ENCODE assay signal across 19 cellular contexts in the genomic region with DNA sequence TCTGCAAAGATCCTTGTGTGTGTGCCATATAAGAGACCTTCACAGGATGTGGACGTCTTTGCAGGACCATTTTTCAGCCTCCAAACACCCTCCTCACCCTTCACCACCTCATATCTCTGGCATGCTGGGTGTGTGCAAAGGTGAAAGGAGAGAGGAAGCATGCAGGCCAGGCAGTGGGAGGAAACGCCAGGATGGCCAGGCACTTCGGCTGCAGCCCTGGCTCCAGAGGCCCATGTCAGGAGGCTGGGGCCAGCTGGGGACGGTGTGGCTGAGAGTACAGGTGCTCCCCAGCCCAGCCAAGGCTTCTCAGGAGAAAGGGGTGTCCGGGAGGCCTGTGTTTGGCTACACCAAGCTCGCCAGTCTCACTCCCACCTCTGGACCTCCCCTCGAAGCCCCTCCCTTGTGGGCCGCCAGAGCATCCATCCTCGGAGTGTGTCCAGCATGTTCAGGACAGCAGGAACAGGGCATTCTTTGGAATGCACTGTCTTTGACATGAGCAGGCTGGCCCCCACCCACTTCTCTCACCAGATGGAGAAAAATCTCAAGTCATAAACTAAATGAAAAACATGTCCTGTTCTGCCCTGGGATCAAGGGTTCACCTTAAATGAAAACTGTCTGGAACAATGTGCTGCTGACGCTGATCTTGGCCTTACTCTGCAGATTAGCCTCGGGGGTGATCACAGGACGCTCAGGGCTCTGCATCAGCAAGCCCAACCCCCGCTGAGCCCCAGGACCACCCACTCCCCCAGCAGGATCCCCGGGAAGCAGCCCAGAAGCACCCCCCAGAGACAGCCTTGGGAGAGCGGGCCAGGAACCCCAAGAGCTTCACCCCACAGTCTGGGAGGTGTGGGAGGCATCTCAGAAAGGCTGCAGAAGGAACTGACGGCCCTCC. TPM values are rescaled to one million over a fixed set of nuclear protein-coding genes. Genes with fewer than 3 reads are reported as not detected.
DNase-seq lines count a peak whose midpoint lies in the region; ATAC-seq, FAIRE-seq and TF ChIP-seq lines count a peak whose summit lies in the region.
"Had no signal": no experiment of that assay in that cellular context is flagged by ENCODE, and none has a peak within 500 bp of the region (broad histone marks: within the 10 kb centered on the region; RNA-seq: fewer than 3 reads in every experiment).

No MANE protein-coding gene starts in this region.

- peaks cover 4% of the 10 kb centered on the region; the same call in 1 of the 3 replicates for H3K36me3 Mint-ChIP-seq in GM23338 (ENCODE audit: low read depth)
- H3K36me3 Mint-ChIP-seq in endodermal cell (ENCODE audit: low read depth), result peaks cover 5% of the 10 kb centered on the region

- TF ChIP-seq CTCF in GM23338 (conservative IDR thresholded peaks at IDR 0.05; ENCODE audit: low read depth in 2 of 2) (no peak), bronchial epithelial cell (IDR thresholded peaks at IDR 0.05; ENCODE audit: insufficient read depth, low read length, severe bottlenecking) (no peak), suprapubic skin (IDR thresholded peaks at IDR 0.05) (no peak), endodermal cell (conservative IDR thresholded peaks at IDR 0.05) (no peak)

- no peak overlapping the region for H3K4me3 Mint-ChIP-seq in GM23338
- H3K4me3 Mint-ChIP-seq in endodermal cell, result no peak overlapping the region
- H3K4me3 Mint-ChIP-seq: activated CD4-positive, alpha-beta T cell treated with anti-CD3 and anti-CD28 coated beads, Interleukin-2, amount 10 ng/mL, durations not matched to agents 7 days and 5 days had no signal

- no peaks in the 10 kb centered on the region for H3K9me2 ChIP-seq in GM23338 (ENCODE audit: insufficient read depth)

- TF ChIP-seq POLR2A in suprapubic skin (IDR thresholded peaks at IDR 0.05), result no peak

- H3K27ac Mint-ChIP-seq in GM23338 (0 out of 2 replicates have a peak overlapping the region, but pooled peaks have one; percentile 30), endodermal cell (no peak overlapping the region)

- WGBS in suprapubic skin, result 63% methylated on average over 3 of the region's 16 CpGs
- 87 to 90% methylated on average over 10 to 16 of the region's 16 CpGs for WGBS in endodermal cell (ENCODE audit: insufficient coverage in 1 of 2, insufficient read length in 1 of 2), 2 experiments

- no peaks in the 10 kb centered on the region for H3F3A ChIP-seq in GM23338 (replicated peaks; ENCODE audit: low read depth)

- H3K9me3 Mint-ChIP-seq in GM23338 (no peaks in the 10 kb centered on the region), endodermal cell (no peaks in the 10 kb centered on the region)
- H3K9me3 Mint-ChIP-seq: activated CD4-positive, alpha-beta T cell treated with anti-CD3 and anti-CD28 coated beads, Interleukin-2, amount 10 ng/mL, durations not matched to agents 7 days and 5 days had no signal

- H3K27me3 ChIP-seq in GM23338 (ENCODE audit: insufficient read depth) (no peaks in the 10 kb centered on the region), bronchial epithelial cell (ENCODE audit: control insufficient read depth, insufficient read depth, low read length) (no peaks in the 10 kb centered on the region), suprapubic skin (no peaks in the 10 kb centered on the region), endodermal cell (ENCODE audit: control insufficient read depth, insufficient read depth, low read length, poor library complexity, severe bottlenecking) (no peaks in the 10 kb centered on the region)

- no peaks in the 10 kb centered on the region for H3K4me1 ChIP-seq in GM23338 (ENCODE audit: insufficient read depth)
- peaks cover 24% of the 10 kb centered on the region for H3K4me1 ChIP-seq in suprapubic skin
- no peaks in the 10 kb centered on the region for H3K4me1 ChIP-seq in endodermal cell (ENCODE audit: control insufficient read depth, insufficient read depth, low read length)

- H3K9ac ChIP-seq in endodermal cell (ENCODE audit: extremely low read depth, low read length, poor library complexity, severe bottlenecking), result no peak overlapping the region

- H3K27me3 Mint-ChIP-seq in GM23338 (ENCODE audit: insufficient read depth, low read depth, poor library complexity) (peaks cover 5% of the 10 kb centered on the region), endodermal cell (ENCODE audit: insufficient read depth) (no peaks in the 10 kb centered on the region)
- H3K27me3 Mint-ChIP-seq: activated CD4-positive, alpha-beta T cell treated with anti-CD3 and anti-CD28 coated beads, Interleukin-2, amount 10 ng/mL, durations not matched to agents 7 days and 5 days had no signal

- no peak for FAIRE-seq in bronchial epithelial cell (lab: Jason Lieb, UNC)
- FAIRE-seq: GM18507, GM19239, keratinocyte had no signal

- H3K79me2 ChIP-seq in GM23338 (replicated peaks; ENCODE audit: insufficient read depth), result no peaks in the 10 kb centered on the region

- no peak overlapping the region for H3K27ac ChIP-seq in GM23338 (ENCODE audit: low read depth)
- H3K27ac ChIP-seq in suprapubic skin, result peak overlapping the region; percentile 55
- H3K27ac ChIP-seq in endodermal cell (ENCODE audit: low read depth, low read length), result no peak overlapping the region

- DNase-seq in GM23338 (ENCODE audit: low spot score), result no peak
- peak; percentile 18 for DNase-seq in bronchial epithelial cell (ENCODE audit: low read depth)
- DNase-seq in kidney tubule cell (ENCODE audit: low spot score), result peak; percentile 74
- no peak for DNase-seq in suprapubic skin (ENCODE audit: low spot score in 2 of 2)
- no peak for DNase-seq in endodermal cell
- DNase-seq in NCI-H1105 treated with DMSO at 0.1 percent for 48 hours (lab: John Stamatoyannopoulos, UW), result no peak
- no peak for DNase-seq in DMS53 (lab: John Stamatoyannopoulos, UW)
- DNase-seq: activated CD4-positive, alpha-beta T cell treated with anti-CD3 and anti-CD28 coated beads, Interleukin-2, amount 10 ng/mL, durations not matched to agents 7 days and 5 days; activated naive CD4-positive, alpha-beta T cell treated with anti-CD3 and anti-CD28 coated beads, Interleukin-2, amount 50 U/mL, for 16 hours; activated T-cell treated with anti-CD3 and anti-CD28 coated beads for 4 hours; effector memory CD4-positive, alpha-beta T cell; head of caudate nucleus; NCI-H1694; NCI-H446 had no signal

- no peak overlapping the region for H3K4me3 ChIP-seq in GM23338
- H3K4me3 ChIP-seq in bronchial epithelial cell (ENCODE audit: low read depth, low read length), result no peak overlapping the region
- no peak overlapping the region for H3K4me3 ChIP-seq in suprapubic skin
- no peak overlapping the region for H3K4me3 ChIP-seq in endodermal cell (ENCODE audit: low read length)
- H3K4me3 ChIP-seq: smooth muscle cell had no signal

- H4K20me1 ChIP-seq in GM23338 (replicated peaks; ENCODE audit: insufficient read depth), result no peaks in the 10 kb centered on the region

- no peak overlapping the region for H2AFZ ChIP-seq in GM23338

- H3K36me3 ChIP-seq in GM23338 (ENCODE audit: insufficient read depth) (no peaks in the 10 kb centered on the region), bronchial epithelial cell (ENCODE audit: control insufficient read depth, insufficient read depth, low read length) (peaks cover 4% of the 10 kb centered on the region), suprapubic skin (peaks cover 5% of the 10 kb centered on the region), endodermal cell (ENCODE audit: control insufficient read depth, insufficient read depth, low read length) (no peaks in the 10 kb centered on the region)

- no peaks in the 10 kb centered on the region for H3K4me1 Mint-ChIP-seq in GM23338
- no peaks in the 10 kb centered on the region for H3K4me1 Mint-ChIP-seq in endodermal cell
- H3K4me1 Mint-ChIP-seq: activated CD4-positive, alpha-beta T cell treated with anti-CD3 and anti-CD28 coated beads, Interleukin-2, amount 10 ng/mL, durations not matched to agents 7 days and 5 days had no signal

- H3K9me3 ChIP-seq in suprapubic skin (no peaks in the 10 kb centered on the region), endodermal cell (ENCODE audit: control insufficient read depth, low read length) (no peaks in the 10 kb centered on the region)

- TF ChIP-seq EP300 in suprapubic skin (IDR thresholded peaks at IDR 0.05), result no peak

- ATAC-seq in GM23338 (no peak), GM21723 (IDR thresholded peaks at IDR 0.05; ENCODE audit: unreplicated experiment) (no peak)

- H3K4me2 ChIP-seq in GM23338, result no peak overlapping the region

TF ChIP-seq in GM23338, 12 proteins besides CTCF, POLR2A, EP300 and RAD21 (continues in another document):
- TF ChIP-seq STAT1 (IDR thresholded peaks at IDR 0.05; ENCODE audit: unreplicated experiment) (no peak), ZNF114 (CRISPR knock-in tag; IDR thresholded peaks at IDR 0.05) (no peak), POLR2AphosphoS5 (IDR thresholded peaks at IDR 0.05; ENCODE audit: low read depth) (no peak), NANOG (IDR thresholded peaks at IDR 0.05; ENCODE audit: borderline replicate concordance) (no peak)
- TF ChIP-seq, protein P1, sequence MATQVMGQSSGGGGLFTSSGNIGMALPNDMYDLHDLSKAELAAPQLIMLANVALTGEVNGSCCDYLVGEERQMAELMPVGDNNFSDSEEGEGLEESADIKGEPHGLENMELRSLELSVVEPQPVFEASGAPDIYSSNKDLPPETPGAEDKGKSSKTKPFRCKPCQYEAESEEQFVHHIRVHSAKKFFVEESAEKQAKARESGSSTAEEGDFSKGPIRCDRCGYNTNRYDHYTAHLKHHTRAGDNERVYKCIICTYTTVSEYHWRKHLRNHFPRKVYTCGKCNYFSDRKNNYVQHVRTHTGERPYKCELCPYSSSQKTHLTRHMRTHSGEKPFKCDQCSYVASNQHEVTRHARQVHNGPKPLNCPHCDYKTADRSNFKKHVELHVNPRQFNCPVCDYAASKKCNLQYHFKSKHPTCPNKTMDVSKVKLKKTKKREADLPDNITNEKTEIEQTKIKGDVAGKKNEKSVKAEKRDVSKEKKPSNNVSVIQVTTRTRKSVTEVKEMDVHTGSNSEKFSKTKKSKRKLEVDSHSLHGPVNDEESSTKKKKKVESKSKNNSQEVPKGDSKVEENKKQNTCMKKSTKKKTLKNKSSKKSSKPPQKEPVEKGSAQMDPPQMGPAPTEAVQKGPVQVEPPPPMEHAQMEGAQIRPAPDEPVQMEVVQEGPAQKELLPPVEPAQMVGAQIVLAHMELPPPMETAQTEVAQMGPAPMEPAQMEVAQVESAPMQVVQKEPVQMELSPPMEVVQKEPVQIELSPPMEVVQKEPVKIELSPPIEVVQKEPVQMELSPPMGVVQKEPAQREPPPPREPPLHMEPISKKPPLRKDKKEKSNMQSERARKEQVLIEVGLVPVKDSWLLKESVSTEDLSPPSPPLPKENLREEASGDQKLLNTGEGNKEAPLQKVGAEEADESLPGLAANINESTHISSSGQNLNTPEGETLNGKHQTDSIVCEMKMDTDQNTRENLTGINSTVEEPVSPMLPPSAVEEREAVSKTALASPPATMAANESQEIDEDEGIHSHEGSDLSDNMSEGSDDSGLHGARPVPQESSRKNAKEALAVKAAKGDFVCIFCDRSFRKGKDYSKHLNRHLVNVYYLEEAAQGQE (IDR thresholded peaks at IDR 0.05; ENCODE audit: unreplicated experiment), result no peak

RNA-seq across cellular contexts. Expression of a gene that starts 15.9 kb away (rescaled TPM):
- 46.0 and 54.8 TPM in 2 replicates for total RNA-seq in GM23338 (2014; rRNA removed; shearing (Covaris generic))
- polyA plus RNA-seq in GM23338 (2016; fragmentation: Nextera tagmentation; extraction: Ambion mirVana), result 55.2 and 62.7 TPM in 2 replicates
- total RNA-seq in bronchial epithelial cell (23.4 and 35.1 TPM in 2 replicates), suprapubic skin (10 to 100 TPM; 25.7 to 60.6 (median 50.0) TPM), endodermal cell (10 to 100 TPM; 38.3 to 52.7 TPM)
- polyA plus RNA-seq in endodermal cell (2013, experiment 1 of 2), result 49.1 TPM
- 42.1 TPM for polyA plus RNA-seq in endodermal cell (2013, experiment 2 of 2)

Comparison
In these comparisons a context has a peak if more than half of its experiments do, and no peak if none do; other contexts are left out.
1. DNase-seq: peak in bronchial epithelial cell (single experiment) and kidney tubule cell (single experiment); none in GM23338 (single experiment), suprapubic skin (0 of 2), endodermal cell (single experiment), NCI-H1105 treated with DMSO at 0.1 percent for 48 hours (single experiment) and DMS53 (single experiment).